Comparison of ENCODE assay signal across 6 cellular contexts in genomic region chr7:100515072-100515532, GRCh38. TPM values are rescaled to one million over a fixed set of nuclear protein-coding genes. Genes with fewer than 3 reads are reported as not detected.
DNase-seq lines count a peak whose midpoint lies in the region; ATAC-seq and TF ChIP-seq lines count a peak whose summit lies in the region.

No MANE protein-coding gene starts in this region.

- no peak for ATAC-seq in GM23338
- no peak for ATAC-seq in naive thymus-derived CD8-positive, alpha-beta T cell

- no peak overlapping the region for H3K4me2 ChIP-seq in GM23338

- no peaks in the 10 kb centered on the region for H3K36me3 Mint-ChIP-seq in GM23338 (ENCODE audit: low read depth)
- no peaks in the 10 kb centered on the region for H3K36me3 Mint-ChIP-seq in naive thymus-derived CD8-positive, alpha-beta T cell

- no peaks in the 10 kb centered on the region for H4K20me1 ChIP-seq in GM23338 (replicated peaks; ENCODE audit: insufficient read depth)

- no peak overlapping the region for H3K4me3 Mint-ChIP-seq in GM23338
- H3K4me3 Mint-ChIP-seq in naive thymus-derived CD8-positive, alpha-beta T cell: peak overlapping the region in 6 of 10 donors; percentile 24 to 77 (median 60)

- peak overlapping the region; percentile 96; the same call in 1 of the 2 replicates for H2AFZ ChIP-seq in GM23338

- peaks cover 4% of the 10 kb centered on the region for H3K27me3 Mint-ChIP-seq in GM23338 (ENCODE audit: insufficient read depth, low read depth, poor library complexity)
- H3K27me3 Mint-ChIP-seq in naive thymus-derived CD8-positive, alpha-beta T cell: peaks cover 0 to 4% (median 0%) of the 10 kb centered on the region in 5 donors

- no peaks in the 10 kb centered on the region for H3K9me2 ChIP-seq in GM23338 (ENCODE audit: insufficient read depth)

- TF ChIP-seq CTCF in GM23338 (conservative IDR thresholded peaks at IDR 0.05; ENCODE audit: low read depth in 2 of 2): no peak

- no peak overlapping the region for H3K4me3 ChIP-seq in GM23338

- no peaks in the 10 kb centered on the region for H3K36me3 ChIP-seq in GM23338 (ENCODE audit: insufficient read depth)

- POLR2A ChIA-PET in naive thymus-derived CD8-positive, alpha-beta T cell (lab: Charles Lee): interaction anchor here (1.0 to 2.5 kb wide), 7 partner anchors 19 to 71 kb away, joined by 3 to 12 read pairs (median 6); partner anchors contain the start of genes AGFG2, FBXO24, LRCH4 and TSC22D4

- no peaks in the 10 kb centered on the region for H3K27me3 ChIP-seq in GM23338 (ENCODE audit: insufficient read depth)

- H3K4me1 Mint-ChIP-seq in GM23338: no peaks in the 10 kb centered on the region
- peaks cover 18 to 44% (median 37%) of the 10 kb centered on the region in 4 donors for H3K4me1 Mint-ChIP-seq in naive thymus-derived CD8-positive, alpha-beta T cell

- no peak overlapping the region for H3K27ac Mint-ChIP-seq in GM23338
- H3K27ac Mint-ChIP-seq in naive thymus-derived CD8-positive, alpha-beta T cell: peak overlapping the region in 4 of 10 donors; percentile 31 to 80 (median 60)

- 0 out of 2 replicates have a peak, but pooled peaks cover 3% of the 10 kb centered on the region for H3K4me1 ChIP-seq in GM23338 (ENCODE audit: insufficient read depth)

- no peaks in the 10 kb centered on the region for H3K79me2 ChIP-seq in GM23338 (replicated peaks; ENCODE audit: insufficient read depth)

- DNase-seq in GM23338 (ENCODE audit: low spot score) (no peak), amniotic epithelial cell (ENCODE audit: low read depth) (peak; percentile 63), anterior cingulate cortex (lab: John Stamatoyannopoulos, UW) (no peak), NCI-H345 treated with DMSO at 0.1 percent for 48 hours (lab: John Stamatoyannopoulos, UW; ENCODE audit: unreplicated experiment) (no peak)
- DNase-seq in naive thymus-derived CD8-positive, alpha-beta T cell: no peak
- DNase-seq in activated CD8-positive, alpha-beta memory T cell treated with anti-CD3 and anti-CD28 coated beads, Interleukin-2, amount 50 U/mL, for 48 hours: no peak

- no peak overlapping the region for H3K27ac ChIP-seq in GM23338 (ENCODE audit: low read depth)

- no peaks in the 10 kb centered on the region for H3F3A ChIP-seq in GM23338 (replicated peaks; ENCODE audit: low read depth)

- no peaks in the 10 kb centered on the region; the same call in 2 of the 3 replicates for H3K9me3 Mint-ChIP-seq in GM23338
- no peaks in the 10 kb centered on the region for H3K9me3 Mint-ChIP-seq in naive thymus-derived CD8-positive, alpha-beta T cell

TF ChIP-seq in GM23338, 12 proteins besides CTCF, POLR2A, EP300 and RAD21 (continues in another document):
- TF ChIP-seq EZH2 (IDR thresholded peaks at IDR 0.05; ENCODE audit: low read depth, unreplicated experiment) (no peak), STAT1 (IDR thresholded peaks at IDR 0.05; ENCODE audit: unreplicated experiment) (no peak), REST (IDR thresholded peaks at IDR 0.05; ENCODE audit: unreplicated experiment) (no peak)
- TF ChIP-seq, protein P1, sequence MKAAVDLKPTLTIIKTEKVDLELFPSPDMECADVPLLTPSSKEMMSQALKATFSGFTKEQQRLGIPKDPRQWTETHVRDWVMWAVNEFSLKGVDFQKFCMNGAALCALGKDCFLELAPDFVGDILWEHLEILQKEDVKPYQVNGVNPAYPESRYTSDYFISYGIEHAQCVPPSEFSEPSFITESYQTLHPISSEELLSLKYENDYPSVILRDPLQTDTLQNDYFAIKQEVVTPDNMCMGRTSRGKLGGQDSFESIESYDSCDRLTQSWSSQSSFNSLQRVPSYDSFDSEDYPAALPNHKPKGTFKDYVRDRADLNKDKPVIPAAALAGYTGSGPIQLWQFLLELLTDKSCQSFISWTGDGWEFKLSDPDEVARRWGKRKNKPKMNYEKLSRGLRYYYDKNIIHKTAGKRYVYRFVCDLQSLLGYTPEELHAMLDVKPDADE (IDR thresholded peaks at IDR 0.05): no peak

RNA-seq across cellular contexts. Expression of gene AGFG2, which starts 23.9 kb away (rescaled TPM):
- total RNA-seq in GM23338 (2014; rRNA removed; shearing (Covaris generic)): 2.4 and 8.9 TPM in 2 replicates
- 2.2 and 2.3 TPM in 2 replicates for polyA plus RNA-seq in GM23338 (2016; fragmentation: Nextera tagmentation; extraction: Ambion mirVana)
- 10 to 100 TPM; 19.0 to 22.0 TPM for total RNA-seq in naive thymus-derived CD8-positive, alpha-beta T cell
- 10 to 100 TPM in 2 of 3 donors, 1 to 10 TPM in 1; 5.8 to 13.6 (median 11.5) TPM for polyA plus RNA-seq in naive thymus-derived CD8-positive, alpha-beta T cell

RNA-seq across cellular contexts. Expression of gene NYAP1, which starts 31.4 kb away (rescaled TPM):
- total RNA-seq in GM23338 (2014; rRNA removed; shearing (Covaris generic)): 2.3 and 4.9 TPM in 2 replicates
- 0.19 and 0.49 TPM in 2 replicates for polyA plus RNA-seq in GM23338 (2016; fragmentation: Nextera tagmentation; extraction: Ambion mirVana)
- total RNA-seq in naive thymus-derived CD8-positive, alpha-beta T cell: under 1 TPM in 1 of 2 experiments, not detected in 1; 0.44 TPM
- polyA plus RNA-seq in naive thymus-derived CD8-positive, alpha-beta T cell: not detected

RNA-seq across cellular contexts. Expression of gene TSC22D4, which starts 36.1 kb away (rescaled TPM):
- total RNA-seq in GM23338 (2014; rRNA removed; shearing (Covaris generic)): 22.6 and 24.9 TPM in 2 replicates
- polyA plus RNA-seq in GM23338 (2016; fragmentation: Nextera tagmentation; extraction: Ambion mirVana): 14.6 and 16.4 TPM in 2 replicates
- 100 to 1,000 TPM; 128 to 129 TPM for total RNA-seq in naive thymus-derived CD8-positive, alpha-beta T cell
- 10 to 100 TPM; 30.3 to 35.9 (median 31.0) TPM for polyA plus RNA-seq in naive thymus-derived CD8-positive, alpha-beta T cell

RNA-seq across cellular contexts. Expression of gene SPACDR, which starts 51.0 kb away (rescaled TPM):
- 0.52 TPM in 1 of 2 replicates, not detected in the other for total RNA-seq in GM23338 (2014; rRNA removed; shearing (Covaris generic))
- polyA plus RNA-seq in GM23338 (2016; fragmentation: Nextera tagmentation; extraction: Ambion mirVana): 0.42 TPM in 1 of 2 replicates, not detected in the other
- 1 to 10 TPM; 4.0 to 4.5 TPM for total RNA-seq in naive thymus-derived CD8-positive, alpha-beta T cell
- polyA plus RNA-seq in naive thymus-derived CD8-positive, alpha-beta T cell: under 1 TPM in 2 of 3 donors, not detected in 1; 0.28 to 0.56 TPM

RNA-seq across cellular contexts. Expression of gene SAP25, which starts 58.6 kb away (rescaled TPM):
- 2.0 and 4.1 TPM in 2 replicates for total RNA-seq in GM23338 (2014; rRNA removed; shearing (Covaris generic))
- 3.8 and 3.9 TPM in 2 replicates for polyA plus RNA-seq in GM23338 (2016; fragmentation: Nextera tagmentation; extraction: Ambion mirVana)
- 100 to 1,000 TPM; 102 to 118 TPM for total RNA-seq in naive thymus-derived CD8-positive, alpha-beta T cell
- polyA plus RNA-seq in naive thymus-derived CD8-positive, alpha-beta T cell: under 1 TPM in 1 of 3 donors, not detected in 2; 0.42 TPM
